1 cellular context compared by ENCODE assay signal in genomic region chr22:20885557-20886323, GRCh38.
TF ChIP-seq lines count a peak whose summit lies in the region.

No MANE protein-coding gene starts in this region.

TF ChIP-seq in HepG2, 621 proteins besides CTCF, POLR2A, EP300 and RAD21 (continued from another document and continues in another):
- TF ChIP-seq HMGXB3 (CRISPR knock-in tag; IDR thresholded peaks at IDR 0.05; ENCODE audit: borderline replicate concordance): no peak; the same call in 1 of the 2 replicates
- 0 out of 2 replicates have a peak, but pooled peaks have one; percentile 60 for TF ChIP-seq ZNF337 (CRISPR knock-in tag; IDR thresholded peaks at IDR 0.05; ENCODE audit: borderline replicate concordance, low read depth)
- TF ChIP-seq ZNF280D (CRISPR knock-in tag; IDR thresholded peaks at IDR 0.05): peak; percentile 64; the same call in 1 of the 2 replicates
- no peak for TF ChIP-seq CREB1 (IDR thresholded peaks at IDR 0.05)
- TF ChIP-seq CREB1 (CRISPR knock-in tag; IDR thresholded peaks at IDR 0.05): no peak
- TF ChIP-seq HIC2 (CRISPR knock-in tag; IDR thresholded peaks at IDR 0.05; ENCODE audit: low read depth): peak; percentile 91
- TF ChIP-seq ZNF547 (CRISPR knock-in tag; IDR thresholded peaks at IDR 0.05): 0 out of 2 replicates have a peak, but pooled peaks have one; percentile 45
- peak; percentile 54; the same call in 1 of the 2 replicates for TF ChIP-seq ZBTB7B (CRISPR knock-in tag; IDR thresholded peaks at IDR 0.05)
- no peak for TF ChIP-seq PREB (CRISPR knock-in tag; IDR thresholded peaks at IDR 0.05)
- TF ChIP-seq ZNF513 (CRISPR knock-in tag; conservative IDR thresholded peaks at IDR 0.05): no peak
- TF ChIP-seq ZNF780A (CRISPR knock-in tag; IDR thresholded peaks at IDR 0.05): no peak
- TF ChIP-seq HMGA1 (CRISPR knock-in tag; conservative IDR thresholded peaks at IDR 0.05): no peak
- TF ChIP-seq IRF1 (CRISPR knock-in tag; IDR thresholded peaks at IDR 0.05; ENCODE audit: low read depth): no peak
- no peak for TF ChIP-seq ZNF644 (CRISPR knock-in tag; IDR thresholded peaks at IDR 0.05; ENCODE audit: low read depth)
- TF ChIP-seq TBP (CRISPR knock-in tag; IDR thresholded peaks at IDR 0.05): no peak
- TF ChIP-seq ZNF224 (CRISPR knock-in tag; IDR thresholded peaks at IDR 0.05): no peak
- peak; percentile 12; the same call in 1 of the 2 replicates for TF ChIP-seq FOXK1 (CRISPR knock-in tag; IDR thresholded peaks at IDR 0.05; ENCODE audit: borderline replicate concordance, low read depth)
- no peak for TF ChIP-seq NAIF1 (CRISPR knock-in tag; IDR thresholded peaks at IDR 0.05; ENCODE audit: borderline replicate concordance)
- TF ChIP-seq MNT (IDR thresholded peaks at IDR 0.05): no peak
- TF ChIP-seq BRD4 (CRISPR knock-in tag; IDR thresholded peaks at IDR 0.05): no peak
- TF ChIP-seq ZNF703 (CRISPR knock-in tag; IDR thresholded peaks at IDR 0.05; ENCODE audit: borderline replicate concordance): no peak
- peak; percentile 63; the same call in 1 of the 2 replicates for TF ChIP-seq MXD1 (CRISPR knock-in tag; IDR thresholded peaks at IDR 0.05)
- TF ChIP-seq FOXM1 (CRISPR knock-in tag; IDR thresholded peaks at IDR 0.05): no peak
- no peak for TF ChIP-seq ZSCAN20 (CRISPR knock-in tag; IDR thresholded peaks at IDR 0.05; ENCODE audit: borderline replicate concordance)
- no peak for TF ChIP-seq RAD51 (IDR thresholded peaks at IDR 0.05; ENCODE audit: borderline replicate concordance)
- no peak; the same call in 1 of the 2 replicates for TF ChIP-seq SIN3B (IDR thresholded peaks at IDR 0.05; ENCODE audit: low read length)
- no peak for TF ChIP-seq ZNF749 (CRISPR knock-in tag; IDR thresholded peaks at IDR 0.05; ENCODE audit: borderline replicate concordance)
- no peak for TF ChIP-seq TMF1 (CRISPR knock-in tag; IDR thresholded peaks at IDR 0.05; ENCODE audit: low read depth)
- TF ChIP-seq THYN1 (CRISPR knock-in tag; IDR thresholded peaks at IDR 0.05; ENCODE audit: borderline replicate concordance, low read depth): no peak
- peak; percentile 22; the same call in 1 of the 2 replicates for TF ChIP-seq DPF2 (CRISPR knock-in tag; IDR thresholded peaks at IDR 0.05; ENCODE audit: borderline replicate concordance, low read depth)
- TF ChIP-seq SP2 (CRISPR knock-in tag; IDR thresholded peaks at IDR 0.05): no peak
- peak; percentile 92 for TF ChIP-seq ZFP36L1 (CRISPR knock-in tag; IDR thresholded peaks at IDR 0.05)
- no peak for TF ChIP-seq ATF6 (CRISPR knock-in tag; conservative IDR thresholded peaks at IDR 0.05)
- no peak for TF ChIP-seq ZNF704 (CRISPR knock-in tag; IDR thresholded peaks at IDR 0.05; ENCODE audit: borderline replicate concordance)
- TF ChIP-seq MYNN (CRISPR knock-in tag; IDR thresholded peaks at IDR 0.05; ENCODE audit: low read depth): no peak
- TF ChIP-seq JUNB (CRISPR knock-in tag; IDR thresholded peaks at IDR 0.05; ENCODE audit: borderline replicate concordance): no peak
- TF ChIP-seq LRRFIP1 (CRISPR knock-in tag; conservative IDR thresholded peaks at IDR 0.05): no peak
